In the genomic region with DNA sequence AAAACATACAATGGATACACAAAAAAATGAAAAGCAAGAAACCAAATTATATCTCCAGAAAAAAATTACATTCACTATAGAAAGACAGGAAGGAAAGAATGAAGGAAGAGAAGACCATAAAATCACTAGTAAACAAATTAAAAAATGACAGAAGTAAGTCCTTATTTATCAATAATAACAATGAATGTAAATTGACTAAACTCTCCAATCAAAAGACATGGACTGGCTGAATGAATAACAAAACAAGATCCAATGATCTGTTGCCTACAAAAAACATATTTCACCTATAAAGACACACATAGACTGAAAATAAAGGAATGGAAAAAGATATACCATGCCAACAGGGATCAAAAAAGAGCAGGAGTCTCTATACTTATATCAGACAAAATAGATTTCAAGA, we compare ENCODE assay signal across 11 cellular contexts.
"Had no signal": no experiment of that assay in that cellular context is flagged by ENCODE, and none has a peak within 500 bp of the region (broad histone marks: within the 10 kb centered on the region; RNA-seq: fewer than 3 reads in every experiment).

No MANE protein-coding gene starts in this region.

- H3K4me2 ChIP-seq: GM23338 had no signal

- H3K4me3 ChIP-seq: GM23248, GM23338, HAP-1 had no signal

- H3K9ac ChIP-seq: GM23248 had no signal

- H3K27ac ChIP-seq: GM23248 had no signal

- H3K9me3 ChIP-seq: HAP-1 had no signal

- ATAC-seq: GM23338, HCT116 had no signal

- H3K4me1 ChIP-seq: HAP-1 had no signal

- DNase-seq: GM23248, GOT3, H7, H9, HCEC 1CT, HFFc6 had no signal

- H2AFZ ChIP-seq: GM23248, GM23338 had no signal

- H3K36me3 ChIP-seq: HAP-1 had no signal

- FAIRE-seq: H1, H54 had no signal
